ENCODE assay signal across 20 cellular contexts in genomic region chr1:209988706-209989105, GRCh38. TPM values are rescaled to one million over a fixed set of nuclear protein-coding genes. Genes with fewer than 3 reads are reported as not detected.
"Had no signal": no experiment of that assay in that cellular context is flagged by ENCODE, and none has a peak within 500 bp of the region (broad histone marks: within the 10 kb centered on the region; RNA-seq: fewer than 3 reads in every experiment).

No MANE protein-coding gene starts in this region.

- H3K4me3 ChIP-seq: cardiac muscle cell, left ventricle myocardium inferior, psoas muscle, transverse colon had no signal

- ATAC-seq: activated naive CD4-positive, alpha-beta T cell treated with anti-CD3 and anti-CD28 coated beads, Interleukin-2, amount 50 U/mL, for 72 hours; psoas muscle had no signal

- FAIRE-seq: endothelial cell of umbilical vein had no signal

- H3K27me3 ChIP-seq: cardiac muscle cell had no signal

- H3K27ac Mint-ChIP-seq: activated naive CD4-positive, alpha-beta T cell treated with anti-CD3 and anti-CD28 coated beads, Interleukin-2, amount 50 U/mL, for 72 hours; immature natural killer cell; nephron progenitor cell had no signal

- H3K27ac ChIP-seq: cardiac muscle cell, left ventricle myocardium inferior, psoas muscle, transverse colon had no signal

- H3K4me1 ChIP-seq: left ventricle myocardium inferior, psoas muscle, transverse colon had no signal

- H3K4me1 Mint-ChIP-seq: immature natural killer cell had no signal

- H3K36me3 ChIP-seq: cardiac muscle cell, left ventricle myocardium inferior, transverse colon had no signal

- DNase-seq: activated CD4-positive, alpha-beta T cell treated with anti-CD3 and anti-CD28 coated beads, Interleukin-2, amount 50 U/mL, for 4 hours; activated effector memory CD4-positive, alpha-beta T cell treated with Interleukin-2 at 50 U/mL for 16 hours; activated T-cell treated with anti-CD3 and anti-CD28 coated beads, Interleukin-2, amount 50 U/mL, for 1 hour; amygdala; effector CD4-positive, alpha-beta T cell; glutamatergic neuron; immature natural killer cell; left ventricle myocardium inferior; nephron progenitor cell; psoas muscle; stimulated activated CD4-positive, alpha-beta T cell treated with anti-CD3 and anti-CD28 coated beads, Interleukin-12 subunit alpha, Interleukin-12 subunit beta, amount 100 ng/mL, for 4 hours; stimulated activated naive CD4-positive, alpha-beta T cell; substantia nigra; T-helper 2 cell; transverse colon had no signal

- H3K9me3 ChIP-seq: psoas muscle, transverse colon had no signal

- H3K4me3 Mint-ChIP-seq: immature natural killer cell, nephron progenitor cell had no signal

- H3K36me3 Mint-ChIP-seq: immature natural killer cell had no signal

RNA-seq across cellular contexts. Expression of gene SYT14, which starts 50.7 kb away (rescaled TPM):
- total RNA-seq: activated naive CD4-positive, alpha-beta T cell treated with anti-CD3 and anti-CD28 coated beads, Interleukin-2, amount 50 U/mL, for 72 hours; left ventricle myocardium inferior; mesenteric fat pad; omental fat pad had no signal
